In the genomic region with DNA sequence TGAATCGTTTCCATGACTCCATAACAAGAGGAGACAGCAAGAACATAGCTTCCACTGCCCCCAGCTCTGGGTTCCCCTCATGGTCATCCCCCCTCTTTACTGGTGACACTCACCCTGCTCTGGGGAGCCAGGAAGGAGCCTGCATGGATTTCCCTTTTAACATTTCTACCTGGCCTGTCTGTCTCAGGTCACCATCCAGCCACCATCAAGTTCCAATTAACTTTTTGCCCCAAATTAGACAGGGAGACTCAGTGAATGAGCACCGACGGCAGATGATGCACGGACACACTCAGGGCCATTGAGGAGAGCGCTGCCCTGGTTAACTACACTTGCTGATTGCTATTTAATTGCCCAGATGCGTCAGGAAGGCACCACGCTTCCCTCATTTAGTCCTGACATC, we compare ENCODE assay signal across 24 cellular contexts.
DNase-seq lines count a peak whose midpoint lies in the region; ATAC-seq and TF ChIP-seq lines count a peak whose summit lies in the region.
"Had no signal": no experiment of that assay in that cellular context is flagged by ENCODE, and none has a peak within 500 bp of the region (broad histone marks: within the 10 kb centered on the region; RNA-seq: fewer than 3 reads in every experiment).

No MANE protein-coding gene starts in this region.

- H3K27me3 Mint-ChIP-seq in activated CD8-positive, alpha-beta memory T cell treated with anti-CD3 and anti-CD28 coated beads, Interleukin-2, amount 10 ng/mL, durations not matched to agents 7 days and 5 days = no peaks in the 10 kb centered on the region

- no peak overlapping the region for H3K27ac ChIP-seq in coronary artery
- no peak overlapping the region for H3K27ac ChIP-seq in vagina
- H3K27ac ChIP-seq: A549; BLaER1 treated with 17β-estradiol and CSF1 and Interleukin-3, amounts not matched to agents 10 nM and 100 nM; GM23248 had no signal

- no peaks in the 10 kb centered on the region for H3K9me3 ChIP-seq in vagina
- H3K9me3 ChIP-seq: A549, BE2C had no signal

- H3K4me1 Mint-ChIP-seq in activated CD8-positive, alpha-beta memory T cell treated with anti-CD3 and anti-CD28 coated beads, Interleukin-2, amount 10 ng/mL, durations not matched to agents 7 days and 5 days = no peaks in the 10 kb centered on the region
- H3K4me1 Mint-ChIP-seq: CD14-positive monocyte; CD8-positive, alpha-beta memory T cell had no signal

- no peak overlapping the region for H3K4me3 ChIP-seq in coronary artery
- H3K4me3 ChIP-seq in vagina = no peak overlapping the region
- H3K4me3 ChIP-seq: A549; BLaER1 treated with 17β-estradiol and CSF1 and Interleukin-3, amounts not matched to agents 10 nM and 100 nM; GM23248 had no signal

- H3K4me3 Mint-ChIP-seq in activated CD8-positive, alpha-beta memory T cell treated with anti-CD3 and anti-CD28 coated beads, Interleukin-2, amount 10 ng/mL, durations not matched to agents 7 days and 5 days = no peak overlapping the region
- H3K4me3 Mint-ChIP-seq: CD14-positive monocyte; CD4-positive, alpha-beta T cell; CD8-positive, alpha-beta memory T cell had no signal

- no peaks in the 10 kb centered on the region for H3K36me3 ChIP-seq in vagina
- H3K36me3 ChIP-seq: BE2C; BLaER1 treated with 17β-estradiol and CSF1 and Interleukin-3, amounts not matched to agents 10 nM and 100 nM had no signal

- no peaks in the 10 kb centered on the region for H3K36me3 Mint-ChIP-seq in activated CD8-positive, alpha-beta memory T cell treated with anti-CD3 and anti-CD28 coated beads, Interleukin-2, amount 10 ng/mL, durations not matched to agents 7 days and 5 days
- H3K36me3 Mint-ChIP-seq: CD14-positive monocyte; CD8-positive, alpha-beta memory T cell had no signal

- no peak for ATAC-seq in activated CD8-positive, alpha-beta memory T cell treated with anti-CD3 and anti-CD28 coated beads, Interleukin-2, amount 10 ng/mL, durations not matched to agents 7 days and 5 days
- ATAC-seq in GM18498 (IDR thresholded peaks at IDR 0.05; ENCODE audit: unreplicated experiment) (no peak), GM21515 (IDR thresholded peaks at IDR 0.05; ENCODE audit: unreplicated experiment) (no peak)
- ATAC-seq: A549 had no signal

- no peaks in the 10 kb centered on the region for H3K27me3 ChIP-seq in vagina
- H3K27me3 ChIP-seq: BE2C; BLaER1 treated with 17β-estradiol and CSF1 and Interleukin-3, amounts not matched to agents 10 nM and 100 nM had no signal

- H3K27ac Mint-ChIP-seq in activated CD8-positive, alpha-beta memory T cell treated with anti-CD3 and anti-CD28 coated beads, Interleukin-2, amount 10 ng/mL, durations not matched to agents 7 days and 5 days = no peak overlapping the region
- H3K27ac Mint-ChIP-seq: CD14-positive monocyte; CD4-positive, alpha-beta T cell had no signal

- no peak for TF ChIP-seq CTCF in coronary artery (IDR thresholded peaks at IDR 0.05)
- no peak for TF ChIP-seq CTCF in vagina (IDR thresholded peaks at IDR 0.05)

- TF ChIP-seq POLR2A in vagina (IDR thresholded peaks at IDR 0.05) = no peak

- intact Hi-C loops in vagina (cut with DNase I) = no loop called here

- peaks cover 4% of the 10 kb centered on the region for H3K9me3 Mint-ChIP-seq in activated CD8-positive, alpha-beta memory T cell treated with anti-CD3 and anti-CD28 coated beads, Interleukin-2, amount 10 ng/mL, durations not matched to agents 7 days and 5 days (ENCODE audit: low read depth)
- H3K9me3 Mint-ChIP-seq: CD4-positive, alpha-beta T cell had no signal

- H3K4me1 ChIP-seq in vagina = no peaks in the 10 kb centered on the region
- H3K4me1 ChIP-seq: A549; BE2C; BLaER1 treated with 17β-estradiol and CSF1 and Interleukin-3, amounts not matched to agents 10 nM and 100 nM had no signal

- peak; percentile 14 for DNase-seq in activated CD8-positive, alpha-beta memory T cell treated with anti-CD3 and anti-CD28 coated beads, Interleukin-2, amount 10 ng/mL, durations not matched to agents 7 days and 5 days
- no peak for DNase-seq in activated CD8-positive, alpha-beta memory T cell treated with anti-CD3 and anti-CD28 coated beads, Interleukin-2, amount 50 U/mL, for 48 hours
- DNase-seq in coronary artery (ENCODE audit: low spot score) (peak; percentile 4), mesenteric fat pad (ENCODE audit: low spot score) (peak; percentile 30), vagina (ENCODE audit: extremely low spot score in 2 of 2) (peak; percentile 34 to 72), NCI-H1436 treated with DMSO at 0.1 percent for 48 hours (lab: John Stamatoyannopoulos, UW) (no peak)
- DNase-seq: 8988T; ACHN; AML-193; BE2C; CD4-positive, alpha-beta T cell; CD8-positive, alpha-beta memory T cell; DMS 273 treated with DMSO at 0.1 percent for 48 hours; DMS53; DMS79 treated with DMSO at 0.1 percent for 48 hours; GF-D8; GM23248; H7; HCEC 1CT had no signal

- CTCF ChIA-PET in activated CD8-positive, alpha-beta memory T cell treated with anti-CD3 and anti-CD28 coated beads, Interleukin-2, amount 10 ng/mL, durations not matched to agents 7 days and 5 days (lab: Charles Lee) = interaction anchor here (1.1 kb wide), 1 partner anchor 18 kb away, joined by 3 read pairs; no protein-coding TSS in a partner anchor

Comparison
In these comparisons a context has a peak if more than half of its experiments do, and no peak if none do; other contexts are left out.
1. DNase-seq: peak in activated CD8-positive, alpha-beta memory T cell treated with anti-CD3 and anti-CD28 coated beads, Interleukin-2, amount 10 ng/mL, durations not matched to agents 7 days and 5 days (single experiment), coronary artery (single experiment), mesenteric fat pad (single experiment) and vagina (2 of 2); none in activated CD8-positive, alpha-beta memory T cell treated with anti-CD3 and anti-CD28 coated beads, Interleukin-2, amount 50 U/mL, for 48 hours (single experiment) and NCI-H1436 treated with DMSO at 0.1 percent for 48 hours (single experiment).